9 cellular contexts compared by ENCODE assay signal in genomic region chr7:27689045-27689877, GRCh38. TPM values are rescaled to one million over a fixed set of nuclear protein-coding genes. Genes with fewer than 3 reads are reported as not detected.
DNase-seq lines count a peak whose midpoint lies in the region; ATAC-seq and TF ChIP-seq lines count a peak whose summit lies in the region.
"Had no signal": no experiment of that assay in that cellular context is flagged by ENCODE, and none has a peak within 500 bp of the region (broad histone marks: within the 10 kb centered on the region; RNA-seq: fewer than 3 reads in every experiment).

No MANE protein-coding gene starts in this region.

- CTCF ChIA-PET in WTC11 (lab: Charles Lee) = interaction anchor here (0.5 to 2.2 kb wide), 10 partner anchors 41 to 493 kb away, joined by 3 to 14 read pairs (median 3); no protein-coding TSS in a partner anchor

- TF ChIP-seq CTCF in WTC11 (IDR thresholded peaks at IDR 0.05) = no peak

- 100% methylated on average over 1 of the region's 4 CpGs for WGBS in iPS DF 6.9 (ENCODE audit: insufficient coverage, insufficient read length)

- peaks cover 10% of the 10 kb centered on the region for H3K4me1 Mint-ChIP-seq in WTC11

- H3K36me3 ChIP-seq in iPS DF 6.9 (ENCODE audit: control insufficient read depth, insufficient read depth, low read length) = no peaks in the 10 kb centered on the region
- H3K36me3 ChIP-seq: neutrophil had no signal

- peaks cover 12% of the 10 kb centered on the region; the same call in 1 of the 2 replicates for H3K9me3 Mint-ChIP-seq in WTC11

- H3K27ac ChIP-seq in iPS DF 6.9 (ENCODE audit: low read length) = no peak overlapping the region
- H3K27ac ChIP-seq: neutrophil had no signal

- H3K4me3 ChIP-seq in iPS DF 6.9 (ENCODE audit: low read length) = no peak overlapping the region

- H3K9me3 ChIP-seq in iPS DF 6.9 (ENCODE audit: control insufficient read depth, insufficient read depth, low read length) = no peaks in the 10 kb centered on the region
- H3K9me3 ChIP-seq: neutrophil had no signal

- no peaks in the 10 kb centered on the region for H3K4me1 ChIP-seq in iPS DF 6.9 (ENCODE audit: control insufficient read depth, insufficient read depth, low read length)

- no peak overlapping the region for H3K4me3 Mint-ChIP-seq in WTC11

- H3K27ac Mint-ChIP-seq in WTC11 = no peak overlapping the region

- POLR2A ChIA-PET in WTC11 (lab: Charles Lee) = interaction anchor here (0.5 to 0.6 kb wide), 2 partner anchors 194 to 319 kb away, joined by 5 to 6 read pairs; no protein-coding TSS in a partner anchor

- peak; percentile 39 for DNase-seq in NCI-H1694 treated with DMSO at 0.1 percent for 48 hours (lab: John Stamatoyannopoulos, UW)
- DNase-seq in NCI-H1694 (lab: John Stamatoyannopoulos, UW) = no peak
- DNase-seq in HuH-7 (ENCODE audit: low spot score) = peak; percentile 37
- peak; percentile 50 for DNase-seq in WTC11 (ENCODE audit: low spot score)
- DNase-seq in iPS DF 6.9 (ENCODE audit: low read depth, low spot score) = peak; percentile 52
- DNase-seq in NCI-H2196 treated with DMSO at 0.1 percent for 48 hours (lab: John Stamatoyannopoulos, UW; ENCODE audit: unreplicated experiment) = no peak
- no peak for DNase-seq in NCI-H2196 (lab: John Stamatoyannopoulos, UW; ENCODE audit: unreplicated experiment)

- ATAC-seq in WTC11 = peak; percentile 100
- ATAC-seq in HG03045 (IDR thresholded peaks at IDR 0.05; ENCODE audit: unreplicated experiment) = no peak

- H3K36me3 Mint-ChIP-seq in WTC11 = no peaks in the 10 kb centered on the region

- H3K27me3 ChIP-seq in iPS DF 6.9 (ENCODE audit: control insufficient read depth, insufficient read depth, low read length) = no peaks in the 10 kb centered on the region
- H3K27me3 ChIP-seq: neutrophil had no signal

- H3K27me3 Mint-ChIP-seq in WTC11 (ENCODE audit: low read depth) = no peaks in the 10 kb centered on the region

TF ChIP-seq in WTC11, 78 proteins besides CTCF, POLR2A, EP300 and RAD21:
- TF ChIP-seq ZNF512 (CRISPR knock-in tag; IDR thresholded peaks at IDR 0.05; ENCODE audit: borderline replicate concordance) = no peak

RNA-seq across cellular contexts. Expression of gene HIBADH, which starts 26.6 kb away (rescaled TPM):
- 27.9 to 37.7 TPM (median 37.0 TPM) in 3 replicates for total RNA-seq in WTC11 (2021)

RNA-seq across cellular contexts. Expression of gene TAX1BP1, which starts 50.7 kb away (rescaled TPM):
- total RNA-seq in WTC11 (2021) = 51.3 to 69.9 TPM (median 52.4 TPM) in 3 replicates

Comparison
In these comparisons a context has a peak if more than half of its experiments do, and no peak if none do; other contexts are left out.
1. DNase-seq: peak in NCI-H1694 treated with DMSO at 0.1 percent for 48 hours (single experiment), HuH-7 (single experiment), WTC11 (single experiment) and iPS DF 6.9 (single experiment); none in NCI-H1694 (single experiment), NCI-H2196 treated with DMSO at 0.1 percent for 48 hours (single experiment) and NCI-H2196 (single experiment).